ENCODE assay signal across 30 cellular contexts in genomic region chr18:23521907-23522306, GRCh38. TPM values are rescaled to one million over a fixed set of nuclear protein-coding genes. Genes with fewer than 3 reads are reported as not detected.
DNase-seq lines count a peak whose midpoint lies in the region; ATAC-seq, FAIRE-seq and TF ChIP-seq lines count a peak whose summit lies in the region.
"Had no signal": no experiment of that assay in that cellular context is flagged by ENCODE, and none has a peak within 500 bp of the region (broad histone marks: within the 10 kb centered on the region; RNA-seq: fewer than 3 reads in every experiment).

No MANE protein-coding gene starts in this region.

- no peaks in the 10 kb centered on the region for H3K27me3 Mint-ChIP-seq in activated T-cell treated with anti-CD3 and anti-CD28 coated beads, Interleukin-2, amount 50 U/mL, for 72 hours (ENCODE audit: low read depth)
- no peaks in the 10 kb centered on the region for H3K27me3 Mint-ChIP-seq in CD4-positive, CD25-positive, alpha-beta regulatory T cell
- H3K27me3 Mint-ChIP-seq in memory B cell, result no peaks in the 10 kb centered on the region
- H3K27me3 Mint-ChIP-seq: brain; effector memory CD8-positive, alpha-beta T cell; stimulated activated naive B cell treated with anti-CD40 and anti-IgM and Interleukin-4, amounts not matched to agents 10 μg/mL and 1 μg/mL and 100 μg/mL, for 72 hours had no signal

- dilution Hi-C loops in endothelial cell of umbilical vein (cut with MboI; ENCODE audit: extremely low pct_ligation_motif_present, low sequenced_read_pairs), result no loop called here

- H3K79me2 ChIP-seq in endothelial cell of umbilical vein (ENCODE audit: control insufficient read depth, insufficient read depth, low read length), result no peaks in the 10 kb centered on the region

- H4K20me1 ChIP-seq in endothelial cell of umbilical vein (replicated peaks; ENCODE audit: control insufficient read depth, extremely low read depth, insufficient read depth, low read length), result no peaks in the 10 kb centered on the region

- no peak for ATAC-seq in activated T-cell treated with anti-CD3 and anti-CD28 coated beads, Interleukin-2, amount 50 U/mL, for 72 hours (replicated peaks in 1 of 2)
- ATAC-seq in CD4-positive, CD25-positive, alpha-beta regulatory T cell (ENCODE audit: low read depth in 2 of 2), result no peak
- ATAC-seq in memory B cell (ENCODE audit: low read depth), result no peak
- ATAC-seq: activated CD4-positive, CD25-positive, alpha-beta regulatory T cell treated with anti-CD3 and anti-CD28 coated beads, Interleukin-2, amount 50 U/mL, for 24 hours; effector memory CD8-positive, alpha-beta T cell; K562; stimulated activated naive B cell treated with anti-CD40 and anti-IgM and Interleukin-4, amounts not matched to agents 10 μg/mL and 1 μg/mL and 100 μg/mL, for 72 hours had no signal

- FAIRE-seq in endothelial cell of umbilical vein (lab: Jason Lieb, UNC), result no peak
- FAIRE-seq: A549, colon, kidney had no signal

- TF ChIP-seq POLR2A in endothelial cell of umbilical vein (IDR thresholded peaks at IDR 0.05; ENCODE audit: low read depth, low read length), result no peak

- POLR2A ChIA-PET in endothelial cell of umbilical vein (lab: Charles Lee), result no interaction called here

- no peaks in the 10 kb centered on the region for H3K9me1 ChIP-seq in endothelial cell of umbilical vein (replicated peaks; ENCODE audit: control insufficient read depth, extremely low read depth, insufficient read depth, low read length)

- peak overlapping the region; percentile 64 for H3K27ac Mint-ChIP-seq in activated T-cell treated with anti-CD3 and anti-CD28 coated beads, Interleukin-2, amount 50 U/mL, for 72 hours
- peak overlapping the region in 2 of 3 donors; percentile 71 to 78 for H3K27ac Mint-ChIP-seq in CD4-positive, CD25-positive, alpha-beta regulatory T cell
- H3K27ac Mint-ChIP-seq in memory B cell, result peak overlapping the region; percentile 41

- no peak overlapping the region for H3K4me2 ChIP-seq in endothelial cell of umbilical vein (ENCODE audit: insufficient read depth, low read length)
- H3K4me2 ChIP-seq: A549 had no signal

- no peak overlapping the region for H3K4me3 ChIP-seq in CD4-positive, CD25-positive, alpha-beta regulatory T cell (ENCODE audit: low read depth, low read length)
- no peak overlapping the region for H3K4me3 ChIP-seq in endothelial cell of umbilical vein (replicated peaks in 1 of 3; ENCODE audit: insufficient read depth in 1 of 3, low read depth in 1 of 3, low read length in 3 of 3)
- H3K4me3 ChIP-seq: A549, K562, testis, vagina had no signal

- CTCF ChIA-PET in endothelial cell of umbilical vein (lab: Charles Lee), result interaction anchor here (0.7 to 2.5 kb wide), 4 partner anchors 17 to 487 kb away, joined by 3 to 7 read pairs (median 4); no protein-coding TSS in a partner anchor

- H3K9me3 Mint-ChIP-seq in activated T-cell treated with anti-CD3 and anti-CD28 coated beads, Interleukin-2, amount 50 U/mL, for 72 hours, result no peaks in the 10 kb centered on the region
- H3K9me3 Mint-ChIP-seq in CD4-positive, CD25-positive, alpha-beta regulatory T cell, result no peaks in the 10 kb centered on the region
- H3K9me3 Mint-ChIP-seq in memory B cell, result no peaks in the 10 kb centered on the region
- H3K9me3 Mint-ChIP-seq: brain; effector memory CD8-positive, alpha-beta T cell; stimulated activated naive B cell treated with anti-CD40 and anti-IgM and Interleukin-4, amounts not matched to agents 10 μg/mL and 1 μg/mL and 100 μg/mL, for 72 hours had no signal

- no peak for TF ChIP-seq CTCF in endothelial cell of umbilical vein (IDR thresholded peaks at IDR 0.05; ENCODE audit: extremely low read depth in 1 of 2, insufficient read depth in 1 of 2, low read depth in 1 of 2, low read length in 2 of 2)

- peaks cover 6% of the 10 kb centered on the region for H3K4me1 Mint-ChIP-seq in activated T-cell treated with anti-CD3 and anti-CD28 coated beads, Interleukin-2, amount 50 U/mL, for 72 hours (ENCODE audit: low read depth)
- H3K4me1 Mint-ChIP-seq in CD4-positive, CD25-positive, alpha-beta regulatory T cell, result peaks cover 0 to 6% (median 5%) of the 10 kb centered on the region in 4 donors
- peaks cover 11% of the 10 kb centered on the region for H3K4me1 Mint-ChIP-seq in memory B cell
- H3K4me1 Mint-ChIP-seq: brain had no signal

- no peaks in the 10 kb centered on the region for H3K4me1 ChIP-seq in CD4-positive, CD25-positive, alpha-beta regulatory T cell (ENCODE audit: control insufficient read depth, insufficient read depth, low read length, poor library complexity, severe bottlenecking)
- peaks cover 26% of the 10 kb centered on the region for H3K4me1 ChIP-seq in endothelial cell of umbilical vein (ENCODE audit: control insufficient read depth, extremely low read depth, insufficient read depth, low read length)
- H3K4me1 ChIP-seq: BE2C, testis, vagina had no signal

- H3K4me3 Mint-ChIP-seq in activated T-cell treated with anti-CD3 and anti-CD28 coated beads, Interleukin-2, amount 50 U/mL, for 72 hours, result no peak overlapping the region
- H3K4me3 Mint-ChIP-seq in CD4-positive, CD25-positive, alpha-beta regulatory T cell, result no peak overlapping the region
- H3K4me3 Mint-ChIP-seq in memory B cell, result no peak overlapping the region
- H3K4me3 Mint-ChIP-seq: brain; effector memory CD8-positive, alpha-beta T cell; stimulated activated naive B cell treated with anti-CD40 and anti-IgM and Interleukin-4, amounts not matched to agents 10 μg/mL and 1 μg/mL and 100 μg/mL, for 72 hours had no signal

- no TSS peak for BruUV-seq in endothelial cell of umbilical vein (replicated peaks; lab: Mats Ljungman, UMichigan)

- H3K9me3 ChIP-seq in CD4-positive, CD25-positive, alpha-beta regulatory T cell (ENCODE audit: control insufficient read depth in 2 of 2, low read length in 2 of 2), result no peaks in the 10 kb centered on the region
- H3K9me3 ChIP-seq in endothelial cell of umbilical vein (replicated peaks; ENCODE audit: control insufficient read depth, insufficient read depth, low read length), result no peaks in the 10 kb centered on the region
- H3K9me3 ChIP-seq: A549, BE2C, testis, vagina had no signal

- no peaks in the 10 kb centered on the region for H3K27me3 ChIP-seq in CD4-positive, CD25-positive, alpha-beta regulatory T cell (ENCODE audit: control insufficient read depth, insufficient read depth, low read length)
- H3K27me3 ChIP-seq in endothelial cell of umbilical vein (ENCODE audit: control insufficient read depth in 2 of 2, insufficient read depth in 2 of 2, low read length in 2 of 2), result no peaks in the 10 kb centered on the region
- H3K27me3 ChIP-seq: BE2C, testis, vagina had no signal

- DNase-seq in activated T-cell treated with anti-CD3 and anti-CD28 coated beads, Interleukin-2, amount 50 U/mL, for 72 hours, result no peak
- no peak for DNase-seq in activated T-cell treated with anti-CD3 and anti-CD28 coated beads, Interleukin-2, amount 50 U/mL, for 1 hour
- no peak for DNase-seq in CD4-positive, CD25-positive, alpha-beta regulatory T cell
- DNase-seq in endothelial cell of umbilical vein (ENCODE audit: low read depth, low spot score) (peak; percentile 61), memory B cell (ENCODE audit: low spot score in 2 of 2) (no peak), NAMALWA (ENCODE audit: low spot score) (no peak), NCI-H1092 treated with DMSO at 0.1 percent for 48 hours (lab: John Stamatoyannopoulos, UW) (no peak)
- no peak for DNase-seq in activated CD4-positive, alpha-beta T cell treated with anti-CD3 and anti-CD28 coated beads for 4 hours
- DNase-seq: BE2C; DMS79 treated with DMSO at 0.1 percent for 48 hours; effector memory CD8-positive, alpha-beta T cell; GOT3; kidney; MM.1S; NCI-H1436; NCI-H2107; NCI-H446; NCI-H82; occipital lobe; OCI-M1; stimulated activated CD4-positive, alpha-beta T cell treated with anti-CD3 and anti-CD28 coated beads, Interleukin-4, amount 100 ng/mL, for 1 hour; stimulated activated naive B cell treated with anti-CD40 and anti-IgM and Interleukin-4, amounts not matched to agents 10 μg/mL and 1 μg/mL and 100 μg/mL, for 72 hours; SW 1271; testis had no signal

- intact Hi-C loops in endothelial cell of umbilical vein (cut with micrococcal nuclease), result no loop called here

- H3K9ac ChIP-seq in endothelial cell of umbilical vein (replicated peaks; ENCODE audit: extremely low read depth, insufficient read depth, low read length), result no peak overlapping the region

- H3K36me3 ChIP-seq in CD4-positive, CD25-positive, alpha-beta regulatory T cell (ENCODE audit: control insufficient read depth, insufficient read depth, low read length), result peaks cover 89% of the 10 kb centered on the region
- peaks cover 13 to 30% of the 10 kb centered on the region in 2 experiments for H3K36me3 ChIP-seq in endothelial cell of umbilical vein (ENCODE audit: control insufficient read depth in 2 of 2, extremely low read depth in 1 of 2, insufficient read depth in 2 of 2, low read length in 2 of 2)
- H3K36me3 ChIP-seq: BE2C had no signal

- no peak overlapping the region for H2AFZ ChIP-seq in endothelial cell of umbilical vein (ENCODE audit: low read depth, low read length)

- no peak overlapping the region for H3K27ac ChIP-seq in CD4-positive, CD25-positive, alpha-beta regulatory T cell (ENCODE audit: insufficient read depth, low read length, poor library complexity, severe bottlenecking)
- H3K27ac ChIP-seq in endothelial cell of umbilical vein (ENCODE audit: insufficient read depth, low read depth, low read length), result no peak overlapping the region
- H3K27ac ChIP-seq: A549 had no signal

- peaks cover 10 to 41% of the 10 kb centered on the region in 2 donors for H3K36me3 Mint-ChIP-seq in activated T-cell treated with anti-CD3 and anti-CD28 coated beads, Interleukin-2, amount 50 U/mL, for 72 hours (ENCODE audit: insufficient read depth in 2 of 2)
- H3K36me3 Mint-ChIP-seq in CD4-positive, CD25-positive, alpha-beta regulatory T cell, result peaks cover 53% of the 10 kb centered on the region
- peaks cover 32% of the 10 kb centered on the region for H3K36me3 Mint-ChIP-seq in memory B cell

TF ChIP-seq in endothelial cell of umbilical vein, 7 proteins besides CTCF, POLR2A, EP300 and RAD21 (continues in another document):
- no peak for TF ChIP-seq POLR2AphosphoS5 (IDR thresholded peaks at IDR 0.05; ENCODE audit: insufficient read depth, low read depth, low read length)

RNA-seq across cellular contexts. Expression of gene RMC1, which starts 18.6 kb away (rescaled TPM):
- 10 to 100 TPM; 46.8 to 52.3 TPM for total RNA-seq in activated T-cell treated with anti-CD3 and anti-CD28 coated beads, Interleukin-2, amount 50 U/mL, for 72 hours
- 62.1 TPM for total RNA-seq in CD4-positive, CD25-positive, alpha-beta regulatory T cell
- polyA plus RNA-seq in CD4-positive, CD25-positive, alpha-beta regulatory T cell, result 10 to 100 TPM; 36.8 to 51.8 (median 44.0) TPM
- 27.8 and 29.7 TPM in 2 replicates for total RNA-seq in endothelial cell of umbilical vein
- polyA plus RNA-seq in endothelial cell of umbilical vein, result 26.2 and 27.4 TPM in 2 replicates
- polyA plus RNA-seq in endothelial cell of umbilical vein (2011; cell fraction: cytosol; rRNA removed), result 20.6 and 21.6 TPM in 2 replicates
- polyA plus RNA-seq in endothelial cell of umbilical vein (2011; cell fraction: nucleus; rRNA removed), result 57.5 and 72.0 TPM in 2 replicates
- 21.3 and 22.2 TPM in 2 replicates for polyA plus RNA-seq in endothelial cell of umbilical vein (2012)
- 20.7 and 21.1 TPM in 2 replicates for polyA minus RNA-seq in endothelial cell of umbilical vein
- 12.3 TPM for polyA minus RNA-seq in endothelial cell of umbilical vein (2011; cell fraction: cytosol; rRNA and poly(A)+ RNA removed)
- 17.9 and 22.2 TPM in 2 replicates for polyA minus RNA-seq in endothelial cell of umbilical vein (2011; cell fraction: nucleus; rRNA and poly(A)+ RNA removed)
